Comparison of ENCODE assay signal across 26 cellular contexts in the genomic region with DNA sequence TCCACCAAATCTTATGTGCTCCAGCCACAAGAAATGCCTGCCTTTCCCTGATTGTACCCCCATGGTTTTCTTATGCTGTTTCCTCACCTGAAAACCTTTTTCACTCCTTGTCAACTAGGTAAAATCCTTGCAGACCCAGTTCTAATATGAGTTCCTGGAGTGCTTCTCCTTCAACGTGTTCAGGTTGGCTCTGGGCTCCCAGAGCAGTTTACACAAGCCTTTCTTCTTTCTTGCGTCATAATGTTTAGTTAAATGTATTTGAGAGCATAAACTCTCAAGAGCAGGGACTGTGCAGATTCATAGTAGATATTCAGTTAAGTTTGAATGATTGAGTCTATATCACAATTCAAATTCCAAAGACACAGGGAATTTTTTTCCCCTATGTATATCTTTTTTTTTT.
A peak's percentile ranks its signal among the peaks of the same experiment; 100 is the strongest.
DNase-seq lines count a peak whose midpoint lies in the region; ATAC-seq, FAIRE-seq and TF ChIP-seq lines count a peak whose summit lies in the region.
"Had no signal": no experiment of that assay in that cellular context is flagged by ENCODE, and none has a peak within 500 bp of the region (broad histone marks: within the 10 kb centered on the region; RNA-seq: fewer than 3 reads in every experiment).

No MANE protein-coding gene starts in this region.

- no peak overlapping the region for H3K27ac Mint-ChIP-seq in endothelial cell (ENCODE audit: unreplicated experiment)
- H3K27ac Mint-ChIP-seq: CD4-positive, alpha-beta T cell; CD8-positive, alpha-beta memory T cell; H9 had no signal

- ATAC-seq in HepG2: no peak
- ATAC-seq in right lobe of liver: no peak
- ATAC-seq in lower lobe of right lung: peak; percentile 72 to 73
- no peak for ATAC-seq in GM19463 (IDR thresholded peaks at IDR 0.05; ENCODE audit: unreplicated experiment)
- ATAC-seq: A549, HCT116 had no signal

- no peak for TF ChIP-seq CTCF in HepG2 (CRISPR knock-in tag; IDR thresholded peaks at IDR 0.05)
- no peak for TF ChIP-seq CTCF in right lobe of liver (IDR thresholded peaks at IDR 0.05)
- TF ChIP-seq CTCF in endothelial cell (IDR thresholded peaks at IDR 0.05; ENCODE audit: unreplicated experiment): no peak
- TF ChIP-seq CTCF in lower lobe of right lung (IDR thresholded peaks at IDR 0.05): no peak
- TF ChIP-seq CTCF in breast epithelium (IDR thresholded peaks at IDR 0.05): no peak

- no peak overlapping the region for H2AFZ ChIP-seq in HepG2 (ENCODE audit: low read length)
- H2AFZ ChIP-seq: GM23248 had no signal

- TF ChIP-seq POLR2A in HepG2 (IDR thresholded peaks at IDR 0.05; ENCODE audit: insufficient read depth in 1 of 2, low read depth in 2 of 2, low read length in 2 of 2): no peak
- no peak for TF ChIP-seq POLR2A in right lobe of liver (IDR thresholded peaks at IDR 0.05)
- TF ChIP-seq POLR2A in breast epithelium (IDR thresholded peaks at IDR 0.05): no peak

- H3K79me2 ChIP-seq in HepG2 (ENCODE audit: insufficient read depth, low read length): no peaks in the 10 kb centered on the region

- no peak overlapping the region for H3K4me3 ChIP-seq in HepG2 (replicated peaks in 1 of 3; ENCODE audit: insufficient read depth in 1 of 3, low read depth in 2 of 3, low read length in 3 of 3)
- H3K4me3 ChIP-seq in right lobe of liver: no peak overlapping the region
- no peak overlapping the region for H3K4me3 ChIP-seq in lower lobe of right lung
- H3K4me3 ChIP-seq in breast epithelium: no peak overlapping the region
- H3K4me3 ChIP-seq: A549; BLaER1 treated with 17β-estradiol and CSF1 and Interleukin-3, amounts not matched to agents 10 nM and 100 nM; GM23248 had no signal

- H3K27me3 ChIP-seq in HepG2 (ENCODE audit: control insufficient read depth in 1 of 2, insufficient read depth in 2 of 2, low read length in 2 of 2): peaks cover 0 to 5% of the 10 kb centered on the region in 2 experiments; a peak in 1 of 5 replicates
- H3K27me3 ChIP-seq in right lobe of liver: no peaks in the 10 kb centered on the region
- H3K27me3 ChIP-seq in lower lobe of right lung (ENCODE audit: low read depth): no peaks in the 10 kb centered on the region
- no peaks in the 10 kb centered on the region for H3K27me3 ChIP-seq in breast epithelium
- H3K27me3 ChIP-seq: BE2C; BLaER1 treated with 17β-estradiol and CSF1 and Interleukin-3, amounts not matched to agents 10 nM and 100 nM had no signal

- 30% methylated on average over 2 of the region's 2 CpGs for WGBS in HepG2 (ENCODE audit: low lambda C conversion rate)
- 50% methylated on average over 2 of the region's 2 CpGs for WGBS in right lobe of liver (ENCODE audit: insufficient coverage, low coverage, low lambda C conversion rate, missing lambda C conversion rate)

- H4K20me1 ChIP-seq in HepG2 (ENCODE audit: insufficient read depth, low read length): no peaks in the 10 kb centered on the region
- H4K20me1 ChIP-seq: BLaER1 treated with 17β-estradiol and CSF1 and Interleukin-3, amounts not matched to agents 10 nM and 100 nM had no signal

- peak overlapping the region; percentile 12 for H3K4me3 Mint-ChIP-seq in endothelial cell (ENCODE audit: unreplicated experiment)
- H3K4me3 Mint-ChIP-seq: CD14-positive monocyte; CD4-positive, alpha-beta T cell; CD8-positive, alpha-beta memory T cell; H9 had no signal

- peaks cover 4% of the 10 kb centered on the region for H3K27me3 Mint-ChIP-seq in endothelial cell (ENCODE audit: unreplicated experiment)

- H3K36me3 Mint-ChIP-seq in endothelial cell (ENCODE audit: low read depth, unreplicated experiment): peaks cover 20% of the 10 kb centered on the region
- H3K36me3 Mint-ChIP-seq: CD14-positive monocyte had no signal

- FAIRE-seq in HepG2 (lab: Jason Lieb, UNC): no peak
- FAIRE-seq: A549, G401.6, GM12892, H1 had no signal

- no TSS peak for BruUV-seq in HepG2 (replicated peaks; lab: Mats Ljungman, UMichigan)

- H3K4me1 ChIP-seq in HepG2 (ENCODE audit: insufficient read depth, low read length) (no peaks in the 10 kb centered on the region), right lobe of liver (no peaks in the 10 kb centered on the region), lower lobe of right lung (no peaks in the 10 kb centered on the region), breast epithelium (no peaks in the 10 kb centered on the region)
- H3K4me1 ChIP-seq: A549; BE2C; BLaER1 treated with 17β-estradiol and CSF1 and Interleukin-3, amounts not matched to agents 10 nM and 100 nM had no signal

- in situ Hi-C loops in HepG2 (cut with HindIII; ENCODE audit: extremely low pct_ligation_motif_present, low pct_unique_long_range_greater_than_20kb): no loop called here

- TF ChIP-seq EP300 in HepG2 (IDR thresholded peaks at IDR 0.05; ENCODE audit: low read depth in 2 of 2, low read length in 2 of 2) (no peak), HepG2 (CRISPR knock-in tag; IDR thresholded peaks at IDR 0.05; ENCODE audit: borderline replicate concordance) (no peak)

- peaks cover 19% of the 10 kb centered on the region for H3K9me3 Mint-ChIP-seq in endothelial cell (ENCODE audit: unreplicated experiment)

- peaks cover 8% of the 10 kb centered on the region for H3K4me1 Mint-ChIP-seq in endothelial cell (ENCODE audit: unreplicated experiment)
- H3K4me1 Mint-ChIP-seq: CD14-positive monocyte; CD8-positive, alpha-beta memory T cell had no signal

- CTCF ChIA-PET in HepG2 (lab: Yijun Ruan, JAX; ENCODE audit: low intra/inter-chr PET ratio, low total read pairs): no interaction called here

- intact Hi-C loops in HepG2 (cut with micrococcal nuclease; ENCODE audit: unreplicated experiment) (no loop called here), right lobe of liver (cut with DNase I) (no loop called here), lower lobe of right lung (cut with DNase I) (no loop called here), breast epithelium (cut with DNase I; ENCODE audit: low total_unique reads) (no loop called here)

- H3K27ac ChIP-seq in HepG2 (ENCODE audit: extremely low read length, insufficient read depth, low read length) (no peak overlapping the region), right lobe of liver (no peak overlapping the region), lower lobe of right lung (no peak overlapping the region), breast epithelium (no peak overlapping the region)
- H3K27ac ChIP-seq: A549; BLaER1 treated with 17β-estradiol and CSF1 and Interleukin-3, amounts not matched to agents 10 nM and 100 nM; GM23248 had no signal

- POLR2A ChIA-PET in HepG2 (lab: Yijun Ruan, JAX): no interaction called here

- DNase-seq in HepG2 (ENCODE audit: low spot score) (no peak), right lobe of liver (no peak), endothelial cell (ENCODE audit: low spot score) (no peak), lower lobe of right lung (no peak), breast epithelium (ENCODE audit: low spot score in 2 of 2) (no peak), D341Med (ENCODE audit: low spot score) (no peak)
- DNase-seq: 8988T; ACHN; AML-193; BE2C; Calu3; CD4-positive, alpha-beta T cell; CD8-positive, alpha-beta memory T cell; COR-L47; DMS153; DND-41; GM23248; H9 had no signal

- peaks cover 24% of the 10 kb centered on the region for H3K9me3 ChIP-seq in HepG2 (ENCODE audit: low read length)
- no peaks in the 10 kb centered on the region for H3K9me3 ChIP-seq in right lobe of liver
- H3K9me3 ChIP-seq in lower lobe of right lung: no peaks in the 10 kb centered on the region
- peaks cover 6 to 12% of the 10 kb centered on the region in 2 donors for H3K9me3 ChIP-seq in breast epithelium
- H3K9me3 ChIP-seq: BE2C had no signal

- no peak overlapping the region for H3K9ac ChIP-seq in HepG2 (ENCODE audit: insufficient read depth, low read depth, low read length)
- H3K9ac ChIP-seq: BLaER1 treated with 17β-estradiol and CSF1 and Interleukin-3, amounts not matched to agents 10 nM and 100 nM; GM23248 had no signal

- H3K4me2 ChIP-seq in HepG2 (ENCODE audit: low read depth, low read length): no peak overlapping the region
- H3K4me2 ChIP-seq: A549; BLaER1 treated with 17β-estradiol and CSF1 and Interleukin-3, amounts not matched to agents 10 nM and 100 nM had no signal

- H3K36me3 ChIP-seq in HepG2 (replicated peaks in 1 of 2; ENCODE audit: control insufficient read depth in 1 of 2, insufficient read depth in 2 of 2, low read length in 2 of 2): no peaks in the 10 kb centered on the region
- H3K36me3 ChIP-seq in right lobe of liver: no peaks in the 10 kb centered on the region
- H3K36me3 ChIP-seq in lower lobe of right lung: no peaks in the 10 kb centered on the region
- no peaks in the 10 kb centered on the region for H3K36me3 ChIP-seq in breast epithelium
- H3K36me3 ChIP-seq: BE2C had no signal

- TF ChIP-seq RAD21 in HepG2 (CRISPR knock-in tag; IDR thresholded peaks at IDR 0.05): no peak

TF ChIP-seq in HepG2, 621 proteins besides CTCF, POLR2A, EP300 and RAD21:
- TF ChIP-seq CEBPB (IDR thresholded peaks at IDR 0.05; ENCODE audit: borderline replicate concordance, low read depth, low read length): peak; percentile 37; the same call in 1 of the 2 replicates
- TF ChIP-seq IRF2 (CRISPR knock-in tag; IDR thresholded peaks at IDR 0.05): no peak

Comparison
In these comparisons a context has a peak if more than half of its experiments do, and no peak if none do; other contexts are left out.
1. ATAC-seq: peak in lower lobe of right lung (2 of 2); none in HepG2 (single experiment), right lobe of liver (0 of 4) and GM19463 (single experiment).